ENCODE assay signal across 19 cellular contexts in genomic region chr2:29583548-29584121, GRCh38.
"Had no signal": no experiment of that assay in that cellular context is flagged by ENCODE, and none has a peak within 500 bp of the region (broad histone marks: within the 10 kb centered on the region; RNA-seq: fewer than 3 reads in every experiment).

No MANE protein-coding gene starts in this region.

- DNase-seq: activated CD4-positive, alpha-beta T cell treated with anti-CD3 and anti-CD28 coated beads, Interleukin-2, amount 10 ng/mL, durations not matched to agents 7 days and 5 days; activated CD8-positive, alpha-beta memory T cell treated with anti-CD3 and anti-CD28 coated beads, Interleukin-2, amount 50 U/mL, for 4 hours; activated naive CD4-positive, alpha-beta T cell treated with anti-CD3 and anti-CD28 coated beads, Interleukin-2, amount 10 ng/mL, durations not matched to agents 7 days and 5 days; activated naive CD8-positive, alpha-beta T cell treated with anti-CD3 and anti-CD28 coated beads, Interleukin-2, amount 50 U/mL, for 24 hours; activated T-cell treated with anti-CD3 and anti-CD28 coated beads, Interleukin-2, amount 50 U/mL, for 4 hours; anterior cingulate cortex; central memory CD4-positive, alpha-beta T cell; colonic mucosa; gastrocnemius medialis; head of caudate nucleus; lower lobe of right lung; natural killer cell; ovary; right lobe of liver; small intestine; stimulated activated CD4-positive, alpha-beta T cell treated with anti-CD3 and anti-CD28 coated beads, Interleukin-15, amount 100 ng/mL, for 24 hours; stimulated activated CD4-positive, alpha-beta T cell treated with anti-CD3 and anti-CD28 coated beads, Interleukin-4, amount 100 ng/mL, for 1 hour; stimulated activated naive CD8-positive, alpha-beta T cell treated with anti-CD3 and anti-CD28 coated beads, Interleukin-15, amount 100 ng/mL, for 72 hours had no signal

- ATAC-seq: activated CD4-positive, CD25-positive, alpha-beta regulatory T cell treated with anti-CD3 and anti-CD28 coated beads, Interleukin-2, amount 50 U/mL, for 24 hours; activated naive CD8-positive, alpha-beta T cell treated with anti-CD3 and anti-CD28 coated beads, Interleukin-2, amount 50 U/mL, for 24 hours; activated T-cell treated with anti-CD3 and anti-CD28 coated beads, Interleukin-2, amount 50 U/mL, for 4 hours; gastrocnemius medialis; lower lobe of right lung; natural killer cell; right lobe of liver; stimulated activated naive CD8-positive, alpha-beta T cell treated with anti-CD3 and anti-CD28 coated beads, Interleukin-15, amount 100 ng/mL, for 72 hours had no signal
